8 cellular contexts compared by ENCODE assay signal in the genomic region with DNA sequence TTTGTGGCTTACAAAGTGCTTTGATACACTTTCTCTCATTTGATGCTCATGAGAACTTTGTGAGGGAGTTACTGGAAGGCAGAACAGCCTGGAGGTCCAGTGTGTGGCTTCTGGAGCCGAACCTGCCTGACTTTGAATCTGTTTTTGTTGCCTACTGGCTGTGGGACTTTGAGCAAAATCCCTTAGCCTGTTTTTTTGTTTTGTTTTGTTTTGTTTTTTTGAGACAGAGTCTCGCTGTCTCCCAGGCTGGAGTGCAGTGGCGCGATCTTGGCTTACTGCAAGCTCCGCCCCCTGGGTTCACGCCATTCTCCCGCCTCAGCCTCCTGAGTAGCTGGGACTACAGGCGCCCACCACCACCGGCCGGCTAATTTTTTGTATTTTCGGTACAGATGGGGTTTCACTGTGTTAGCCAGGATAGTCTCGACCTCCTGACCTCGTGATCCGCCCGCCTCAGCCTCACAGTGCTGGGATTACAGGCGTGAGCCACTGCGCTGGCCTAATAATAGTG. TPM values are rescaled to one million over a fixed set of nuclear protein-coding genes. Genes with fewer than 3 reads are reported as not detected.
DNase-seq lines count a peak whose midpoint lies in the region; ATAC-seq and TF ChIP-seq lines count a peak whose summit lies in the region.
"Not testable (repeated sequence)": the region's sequence is repeated elsewhere in the genome, so short reads cannot be mapped to it uniquely, and the experiment has no call there.

No MANE protein-coding gene starts in this region.

- H3K4me1 ChIP-seq in duodenal mucosa (ENCODE audit: control insufficient read depth in 1 of 2, insufficient read depth in 2 of 2, low read length in 2 of 2), result not testable (repeated sequence)
- H3K4me1 ChIP-seq in foreskin keratinocyte (peaks cover 23% of the 10 kb centered on the region), trophoblast cell (ENCODE audit: control insufficient read depth in 1 of 2, insufficient read depth in 2 of 2, low read length in 2 of 2) (peaks cover 9 to 19% of the 10 kb centered on the region in 2 experiments), suprapubic skin (peaks cover 41% of the 10 kb centered on the region)

- H3K18ac ChIP-seq in trophoblast cell (ENCODE audit: low read length), result not testable (repeated sequence)

- H3K27ac ChIP-seq in RWPE1 (peak overlapping the region; percentile 100), brain microvascular endothelial cell (peak overlapping the region; percentile 65), duodenal mucosa (ENCODE audit: low read depth, low read length) (peak overlapping the region; percentile 25), foreskin keratinocyte (peak overlapping the region; percentile 81), trophoblast cell (ENCODE audit: low read depth, low read length) (peak overlapping the region; percentile 31), suprapubic skin (peak overlapping the region; percentile 75)

- not testable (repeated sequence) for H4K12ac ChIP-seq in trophoblast cell (ENCODE audit: low read depth, low read length)

- not testable (repeated sequence) for H3K14ac ChIP-seq in trophoblast cell (ENCODE audit: low read length)

- H3K79me1 ChIP-seq in trophoblast cell (ENCODE audit: low read length), result not testable (repeated sequence)

- not testable (repeated sequence) for H3K4me2 ChIP-seq in trophoblast cell (ENCODE audit: low read length)

- no CpG with 5 or more reads among the region's 17 CpGs for WGBS in trophoblast cell (ENCODE audit: extremely low coverage, insufficient coverage, insufficient read length)
- WGBS in suprapubic skin, result 69% methylated on average over 17 of the region's 17 CpGs

- peak overlapping the region; percentile 36 for H4K91ac ChIP-seq in trophoblast cell (ENCODE audit: low read depth, low read length)

- H2BK5ac ChIP-seq in trophoblast cell (ENCODE audit: low read depth, low read length, poor library complexity), result not testable (repeated sequence)

- DNase-seq in AG10803 (ENCODE audit: low read depth); RWPE1 (ENCODE audit: low spot score); brain microvascular endothelial cell; foreskin keratinocyte; trophoblast cell; suprapubic skin (ENCODE audit: low spot score in 2 of 2): not testable (repeated sequence)
- DNase-seq in mesenteric fat pad (ENCODE audit: low spot score), result peak; percentile 49

- not testable (repeated sequence) for H3K27me3 ChIP-seq in brain microvascular endothelial cell (replicated peaks); duodenal mucosa (ENCODE audit: control insufficient read depth in 1 of 2, insufficient read depth in 2 of 2, low read length in 2 of 2); foreskin keratinocyte; trophoblast cell (ENCODE audit: insufficient read depth, low read length); suprapubic skin

- CTCF ChIA-PET in RWPE1 (lab: Yijun Ruan, JAX), result interaction anchor here (0.7 to 4.1 kb wide), 4 partner anchors 21 to 316 kb away, joined by 3 to 24 read pairs (median 4); a partner anchor contains a TSS

- not testable (repeated sequence) for TF ChIP-seq EP300 in suprapubic skin (IDR thresholded peaks at IDR 0.05)

- not testable (repeated sequence) for H3K23ac ChIP-seq in trophoblast cell (ENCODE audit: low read length)

- peak overlapping the region; percentile 43 for H2BK120ac ChIP-seq in trophoblast cell (ENCODE audit: insufficient read depth, low read length, poor library complexity)

- POLR2A ChIA-PET in RWPE1 (lab: Yijun Ruan, JAX; ENCODE audit: low non-redundant PET), result interaction anchor here (1.3 kb wide), 1 partner anchor 21 kb away, joined by 7 read pairs; a partner anchor contains a TSS

- not testable (repeated sequence) for H3K79me2 ChIP-seq in trophoblast cell (ENCODE audit: control insufficient read depth, insufficient read depth, low read length, poor library complexity)

- not testable (repeated sequence) for TF ChIP-seq POLR2A in suprapubic skin (IDR thresholded peaks at IDR 0.05)

- H3K9ac ChIP-seq in duodenal mucosa (ENCODE audit: low read depth in 1 of 2, low read length in 2 of 2); trophoblast cell (ENCODE audit: low read length): not testable (repeated sequence)

- TF ChIP-seq CTCF in AG10803 (conservative IDR thresholded peaks at IDR 0.05; ENCODE audit: low read length); RWPE1 (conservative IDR thresholded peaks at IDR 0.05; ENCODE audit: low read depth); brain microvascular endothelial cell (IDR thresholded peaks at IDR 0.05; ENCODE audit: low read depth, low read length, missing control alignments); foreskin keratinocyte (conservative IDR thresholded peaks at IDR 0.05); suprapubic skin (IDR thresholded peaks at IDR 0.05): not testable (repeated sequence)

- not testable (repeated sequence) for H2AK5ac ChIP-seq in trophoblast cell (ENCODE audit: low read length)

- H3K4me3 ChIP-seq in AG10803 (ENCODE audit: low read length) (peak overlapping the region; percentile 36), brain microvascular endothelial cell (ENCODE audit: low read depth, low read length) (peak overlapping the region; percentile 34), suprapubic skin (peak overlapping the region; percentile 15)
- not testable (repeated sequence) for H3K4me3 ChIP-seq in duodenal mucosa (ENCODE audit: low read depth in 1 of 2, low read length in 2 of 2); trophoblast cell (ENCODE audit: low read depth, low read length)

- H3K36me3 ChIP-seq in brain microvascular endothelial cell (replicated peaks); duodenal mucosa (ENCODE audit: control insufficient read depth in 1 of 2, insufficient read depth in 2 of 2, low read length in 2 of 2); trophoblast cell (ENCODE audit: control insufficient read depth in 1 of 2, insufficient read depth in 2 of 2, low read length in 2 of 2); suprapubic skin: not testable (repeated sequence)

- in situ Hi-C loops in brain microvascular endothelial cell (cut with HindIII; ENCODE audit: low pct_ligation_motif_present, low sequenced_read_pairs), result not testable (repeated sequence)

- H2AFZ ChIP-seq in trophoblast cell (ENCODE audit: insufficient read depth, low read length, poor library complexity), result peak overlapping the region; percentile 4

- peak; percentile 13 for ATAC-seq in foreskin keratinocyte

- H4K8ac ChIP-seq in trophoblast cell (ENCODE audit: low read depth, low read length), result peak overlapping the region; percentile 5

- not testable (repeated sequence) for H3K9me3 ChIP-seq in duodenal mucosa (ENCODE audit: control insufficient read depth in 1 of 2, low read length in 2 of 2); trophoblast cell (ENCODE audit: insufficient read depth, low read depth, low read length); suprapubic skin

- not testable (repeated sequence) for H3K4ac ChIP-seq in trophoblast cell (ENCODE audit: low read depth, low read length)

- H2BK12ac ChIP-seq in trophoblast cell (ENCODE audit: low read length), result peak overlapping the region; percentile 38

RNA-seq across cellular contexts. Expression of a gene that starts 20.6 kb away (rescaled TPM):
- total RNA-seq in foreskin keratinocyte, result 21.9 and 24.6 TPM in 2 replicates
- 26.9 and 30.9 TPM in 2 replicates for polyA plus RNA-seq in foreskin keratinocyte
- 18.0 TPM for total RNA-seq in mesenteric fat pad
- polyA plus RNA-seq in trophoblast cell (2013), result 11.4 and 12.1 TPM in 2 replicates
- 10 to 100 TPM; 26.7 to 50.9 (median 32.2) TPM for total RNA-seq in suprapubic skin

Comparison
In these comparisons a context has a peak if more than half of its experiments do, and no peak if none do; other contexts are left out.
1. H3K27ac ChIP-seq: peak in every context shown above with its lines; median percentile 100 in RWPE1; 81 in foreskin keratinocyte; 75 in suprapubic skin; 65 in brain microvascular endothelial cell; 31 in trophoblast cell; 25 in duodenal mucosa.